ENCODE assay signal across 1 cellular context in the genomic region with DNA sequence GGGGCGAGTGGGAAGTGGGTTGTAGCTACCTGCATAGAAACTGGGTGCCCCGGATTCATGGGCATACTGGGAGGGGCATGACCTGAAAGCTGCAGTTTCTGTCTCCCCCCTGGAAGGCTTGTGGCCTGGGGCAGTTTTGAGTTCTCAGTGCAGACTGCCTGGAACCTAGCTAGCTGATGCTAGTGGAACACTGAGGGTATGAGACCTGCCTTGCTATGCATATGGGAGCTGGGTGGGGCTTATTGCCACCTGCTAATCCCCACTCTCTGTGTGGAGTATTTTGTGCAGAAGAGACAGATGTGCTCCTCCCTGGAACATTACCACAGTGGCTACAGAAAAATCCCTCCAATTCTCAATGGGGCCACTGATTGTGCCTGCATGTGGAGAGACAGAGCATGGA.
TF ChIP-seq lines count a peak whose summit lies in the region.

No MANE protein-coding gene starts in this region.

TF ChIP-seq in HepG2, 621 proteins besides CTCF, POLR2A, EP300 and RAD21 (continued from another document):
- TF ChIP-seq, protein P1, sequence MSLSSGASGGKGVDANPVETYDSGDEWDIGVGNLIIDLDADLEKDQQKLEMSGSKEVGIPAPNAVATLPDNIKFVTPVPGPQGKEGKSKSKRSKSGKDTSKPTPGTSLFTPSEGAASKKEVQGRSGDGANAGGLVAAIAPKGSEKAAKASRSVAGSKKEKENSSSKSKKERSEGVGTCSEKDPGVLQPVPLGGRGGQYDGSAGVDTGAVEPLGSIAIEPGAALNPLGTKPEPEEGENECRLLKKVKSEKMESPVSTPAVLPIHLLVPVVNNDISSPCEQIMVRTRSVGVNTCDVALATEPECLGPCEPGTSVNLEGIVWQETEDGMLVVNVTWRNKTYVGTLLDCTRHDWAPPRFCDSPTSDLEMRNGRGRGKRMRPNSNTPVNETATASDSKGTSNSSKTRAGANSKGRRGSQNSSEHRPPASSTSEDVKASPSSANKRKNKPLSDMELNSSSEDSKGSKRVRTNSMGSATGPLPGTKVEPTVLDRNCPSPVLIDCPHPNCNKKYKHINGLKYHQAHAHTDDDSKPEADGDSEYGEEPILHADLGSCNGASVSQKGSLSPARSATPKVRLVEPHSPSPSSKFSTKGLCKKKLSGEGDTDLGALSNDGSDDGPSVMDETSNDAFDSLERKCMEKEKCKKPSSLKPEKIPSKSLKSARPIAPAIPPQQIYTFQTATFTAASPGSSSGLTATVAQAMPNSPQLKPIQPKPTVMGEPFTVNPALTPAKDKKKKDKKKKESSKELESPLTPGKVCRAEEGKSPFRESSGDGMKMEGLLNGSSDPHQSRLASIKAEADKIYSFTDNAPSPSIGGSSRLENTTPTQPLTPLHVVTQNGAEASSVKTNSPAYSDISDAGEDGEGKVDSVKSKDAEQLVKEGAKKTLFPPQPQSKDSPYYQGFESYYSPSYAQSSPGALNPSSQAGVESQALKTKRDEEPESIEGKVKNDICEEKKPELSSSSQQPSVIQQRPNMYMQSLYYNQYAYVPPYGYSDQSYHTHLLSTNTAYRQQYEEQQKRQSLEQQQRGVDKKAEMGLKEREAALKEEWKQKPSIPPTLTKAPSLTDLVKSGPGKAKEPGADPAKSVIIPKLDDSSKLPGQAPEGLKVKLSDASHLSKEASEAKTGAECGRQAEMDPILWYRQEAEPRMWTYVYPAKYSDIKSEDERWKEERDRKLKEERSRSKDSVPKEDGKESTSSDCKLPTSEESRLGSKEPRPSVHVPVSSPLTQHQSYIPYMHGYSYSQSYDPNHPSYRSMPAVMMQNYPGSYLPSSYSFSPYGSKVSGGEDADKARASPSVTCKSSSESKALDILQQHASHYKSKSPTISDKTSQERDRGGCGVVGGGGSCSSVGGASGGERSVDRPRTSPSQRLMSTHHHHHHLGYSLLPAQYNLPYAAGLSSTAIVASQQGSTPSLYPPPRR (CRISPR knock-in tag; IDR thresholded peaks at IDR 0.05; ENCODE audit: borderline replicate concordance) = no peak
- TF ChIP-seq ZMYM4 (CRISPR knock-in tag; IDR thresholded peaks at IDR 0.05) (no peak), ZNF564 (CRISPR knock-in tag; IDR thresholded peaks at IDR 0.05) (no peak), RXRB (CRISPR knock-in tag; IDR thresholded peaks at IDR 0.05; ENCODE audit: borderline replicate concordance) (no peak), ZNF547 (CRISPR knock-in tag; IDR thresholded peaks at IDR 0.05) (no peak), ARNT2 (CRISPR knock-in tag; IDR thresholded peaks at IDR 0.05; ENCODE audit: low read depth) (no peak), KDM6A (CRISPR knock-in tag; IDR thresholded peaks at IDR 0.05; ENCODE audit: low read depth) (no peak), RFX5 (IDR thresholded peaks at IDR 0.05; ENCODE audit: low read depth, low read length) (no peak), ZNF510 (CRISPR knock-in tag; IDR thresholded peaks at IDR 0.05; ENCODE audit: low read depth) (no peak), ZNF607 (CRISPR knock-in tag; IDR thresholded peaks at IDR 0.05; ENCODE audit: borderline replicate concordance) (no peak), MXI1 (IDR thresholded peaks at IDR 0.05; ENCODE audit: borderline replicate concordance, low read depth, low read length) (no peak), ZNF367 (CRISPR knock-in tag; IDR thresholded peaks at IDR 0.05; ENCODE audit: borderline replicate concordance) (no peak), SNAPC2 (CRISPR knock-in tag; IDR thresholded peaks at IDR 0.05) (no peak), KDM5A (IDR thresholded peaks at IDR 0.05; ENCODE audit: borderline replicate concordance, low read length) (no peak), SMAD9 (CRISPR knock-in tag; IDR thresholded peaks at IDR 0.05) (no peak), ZNF816 (CRISPR knock-in tag; IDR thresholded peaks at IDR 0.05; ENCODE audit: borderline replicate concordance) (no peak), ZNF598 (CRISPR knock-in tag; IDR thresholded peaks at IDR 0.05; ENCODE audit: borderline replicate concordance) (no peak), ZNF282 (IDR thresholded peaks at IDR 0.05; ENCODE audit: partially characterized antibody) (no peak)
- TF ChIP-seq, protein P2, sequence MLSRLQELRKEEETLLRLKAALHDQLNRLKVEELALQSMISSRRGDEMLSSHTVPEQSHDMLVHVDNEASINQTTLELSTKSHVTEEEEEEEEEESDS (CRISPR knock-in tag; IDR thresholded peaks at IDR 0.05; ENCODE audit: borderline replicate concordance) = no peak
